In genomic region chr20:2114990-2115681, GRCh38 we compare ENCODE assay signal across 14 cellular contexts. TPM values are rescaled to one million over a fixed set of nuclear protein-coding genes. Genes with fewer than 3 reads are reported as not detected.
A peak's percentile ranks its signal among the peaks of the same experiment; 100 is the strongest.
DNase-seq lines count a peak whose midpoint lies in the region; ATAC-seq, FAIRE-seq and TF ChIP-seq lines count a peak whose summit lies in the region.
"Had no signal": no experiment of that assay in that cellular context is flagged by ENCODE, and none has a peak within 500 bp of the region (broad histone marks: within the 10 kb centered on the region; RNA-seq: fewer than 3 reads in every experiment).

No MANE protein-coding gene starts in this region.

- peaks cover 36 to 58% of the 10 kb centered on the region in 2 donors for H3K36me3 Mint-ChIP-seq in CD4-positive, alpha-beta memory T cell
- peaks cover 50% of the 10 kb centered on the region for H3K36me3 Mint-ChIP-seq in nephron (ENCODE audit: low read depth)

- DNase-seq in CD4-positive, alpha-beta memory T cell: no peak
- DNase-seq in adrenal gland (peak in 5 of 7 donors; percentile 40 to 75 (median 57)), Right ventricle myocardium superior (no peak), GM12892 (ENCODE audit: insufficient read length) (no peak), HTR-8/SVneo (ENCODE audit: insufficient read length, low spot score) (no peak)
- DNase-seq: AML-193; EL; NCI-H1436; NCI-H524 treated with DMSO at 0.1 percent for 48 hours; stimulated activated CD4-positive, alpha-beta T cell treated with anti-CD3 and anti-CD28 coated beads, Interleukin-15, amount 100 ng/mL, for 24 hours had no signal

- no peak overlapping the region for H3K27ac ChIP-seq in CD4-positive, alpha-beta memory T cell (ENCODE audit: low read depth, low read length)
- H3K27ac ChIP-seq in adrenal gland: peak overlapping the region in 4 of 5 donors; percentile 14 to 54 (median 36)
- H3K27ac ChIP-seq: neural progenitor cell had no signal

- POLR2A ChIA-PET in CD4-positive, alpha-beta memory T cell (lab: Charles Lee; ENCODE audit: partially characterized antibody): interaction anchor here (4.5 kb wide), 1 partner anchor 12 kb away, joined by 27 read pairs; the partner anchor contains the start of gene STK35

- H3K9me3 Mint-ChIP-seq in CD4-positive, alpha-beta memory T cell: peaks cover 0 to 1% (median 0%) of the 10 kb centered on the region in 8 donors
- no peaks in the 10 kb centered on the region for H3K9me3 Mint-ChIP-seq in nephron
- H3K9me3 Mint-ChIP-seq: neural progenitor cell had no signal

- H3K27ac Mint-ChIP-seq in CD4-positive, alpha-beta memory T cell: peak overlapping the region in 4 of 7 donors; percentile 0 to 84 (median 48)
- peak overlapping the region; percentile 97 to 98 (median 98) for H3K27ac Mint-ChIP-seq in nephron
- H3K27ac Mint-ChIP-seq: neural progenitor cell had no signal

- peaks cover 21% of the 10 kb centered on the region for H3K36me3 ChIP-seq in CD4-positive, alpha-beta memory T cell (ENCODE audit: insufficient read depth, low read length)
- H3K36me3 ChIP-seq in adrenal gland (replicated peaks in 1 of 2): peaks cover 0 to 17% of the 10 kb centered on the region in 2 donors
- H3K36me3 ChIP-seq: neural progenitor cell had no signal

- peak overlapping the region in 6 of 8 donors; percentile 29 to 67 (median 41) for H3K4me3 Mint-ChIP-seq in CD4-positive, alpha-beta memory T cell
- H3K4me3 Mint-ChIP-seq in nephron: peak overlapping the region; percentile 24 to 56 (median 31)
- H3K4me3 Mint-ChIP-seq: neural progenitor cell had no signal

- FAIRE-seq in GM12892 (lab: Jason Lieb, UNC) (no peak), HTR-8/SVneo (lab: Jason Lieb, UNC) (no peak)

- peak; percentile 86 for ATAC-seq in Right ventricle myocardium superior (ENCODE audit: poor library complexity)
- ATAC-seq in HG03097 (IDR thresholded peaks at IDR 0.05; ENCODE audit: low FRiP score, unreplicated experiment): no peak
- no peak for ATAC-seq in GM21360 (IDR thresholded peaks at IDR 0.05; ENCODE audit: unreplicated experiment)

- peaks cover 69 to 88% (median 79%) of the 10 kb centered on the region in 4 donors for H3K4me1 Mint-ChIP-seq in CD4-positive, alpha-beta memory T cell
- peaks cover 46% of the 10 kb centered on the region for H3K4me1 Mint-ChIP-seq in nephron

- intact Hi-C loops in CD4-positive, alpha-beta memory T cell (cut with micrococcal nuclease): no loop called here
- intact Hi-C loops in adrenal gland (cut with DNase I): no loop called here
- intact Hi-C loops in Right ventricle myocardium superior (cut with DNase I): no loop called here

- CTCF ChIA-PET in CD4-positive, alpha-beta memory T cell (lab: Charles Lee; ENCODE audit: partially characterized antibody): interaction anchor here (1.0 kb wide), 1 partner anchor 18 kb away, joined by 3 read pairs; no protein-coding TSS in a partner anchor

- no peak for TF ChIP-seq POLR2A in adrenal gland (IDR thresholded peaks at IDR 0.05)
- no peak for TF ChIP-seq POLR2A in GM12892 (IDR thresholded peaks at IDR 0.05; ENCODE audit: low read depth, low read length)

- H3K27me3 Mint-ChIP-seq in CD4-positive, alpha-beta memory T cell: no peaks in the 10 kb centered on the region
- no peaks in the 10 kb centered on the region for H3K27me3 Mint-ChIP-seq in nephron (ENCODE audit: low read depth)

- WGBS in adrenal gland, 4 donors: 31 to 40% (median 35%) methylated on average over 2 of the region's 2 CpGs

- H3K4me3 ChIP-seq in CD4-positive, alpha-beta memory T cell (ENCODE audit: low read length in 2 of 2): no peak overlapping the region
- no peak overlapping the region for H3K4me3 ChIP-seq in adrenal gland
- H3K4me3 ChIP-seq: neural progenitor cell had no signal

- no peak for TF ChIP-seq CTCF in adrenal gland (IDR thresholded peaks at IDR 0.05)
- no peak for TF ChIP-seq CTCF in nephron (IDR thresholded peaks at IDR 0.05; ENCODE audit: unreplicated experiment in 3 of 3)

- H3K9me3 ChIP-seq in CD4-positive, alpha-beta memory T cell (ENCODE audit: control insufficient read depth in 1 of 2, low read length in 2 of 2): no peaks in the 10 kb centered on the region
- H3K9me3 ChIP-seq in adrenal gland (replicated peaks in 1 of 3): no peaks in the 10 kb centered on the region

- no peaks in the 10 kb centered on the region for H3K27me3 ChIP-seq in CD4-positive, alpha-beta memory T cell (ENCODE audit: insufficient read depth, low read length)
- no peaks in the 10 kb centered on the region for H3K27me3 ChIP-seq in adrenal gland
- H3K27me3 ChIP-seq: neural progenitor cell had no signal

- peaks cover 68% of the 10 kb centered on the region for H3K4me1 ChIP-seq in CD4-positive, alpha-beta memory T cell (ENCODE audit: insufficient read depth, low read length)
- peaks cover 15 to 71% of the 10 kb centered on the region in 2 donors for H3K4me1 ChIP-seq in adrenal gland (replicated peaks in 1 of 2)
- H3K4me1 ChIP-seq: neural progenitor cell had no signal

RNA-seq across cellular contexts. Expression of gene STK35, which starts 13.5 kb away (rescaled TPM):
- 10 to 100 TPM; 18.5 to 19.3 TPM for total RNA-seq in CD4-positive, alpha-beta memory T cell
- polyA plus RNA-seq in CD4-positive, alpha-beta memory T cell: 1 to 10 TPM; 5.9 to 6.4 TPM
- total RNA-seq in adrenal gland (10 to 100 TPM; 18.4 to 32.8 (median 23.8) TPM), Right ventricle myocardium superior (11.7 TPM)
- polyA plus RNA-seq in adrenal gland: 10 to 100 TPM in 1 of 3 donors, 1 to 10 TPM in 2; 7.2 to 16.8 (median 7.3) TPM
- polyA plus RNA-seq in GM12892 (2012; ENCODE audit: missing spikeins): 5.9 TPM

Comparison
In these comparisons a context has a peak if more than half of its experiments do, and no peak if none do; other contexts are left out.
1. DNase-seq: peak in adrenal gland (5 of 7); none in CD4-positive, alpha-beta memory T cell (0 of 5), Right ventricle myocardium superior (single experiment), GM12892 (single experiment) and HTR-8/SVneo (single experiment).